Comparison of ENCODE assay signal across 8 cellular contexts in genomic region chrX:119692241-119693031, GRCh38. TPM values are rescaled to one million over a fixed set of nuclear protein-coding genes. Genes with fewer than 3 reads are reported as not detected.
DNase-seq lines count a peak whose midpoint lies in the region; ATAC-seq and TF ChIP-seq lines count a peak whose summit lies in the region.

No MANE protein-coding gene starts in this region.

- H3K27ac ChIP-seq in DOHH2 (ENCODE audit: low read depth, low read length) (peak overlapping the region; percentile 95), HCT116 (ENCODE audit: low read depth, low read length) (peak overlapping the region; percentile 65), osteoblast (ENCODE audit: low read depth, low read length) (no peak overlapping the region)

- intact Hi-C loops in HCT116 (cut with micrococcal nuclease), result loop anchor here (5.0 kb wide), 1 partner anchor 35 kb away; no protein-coding TSS in a partner anchor

- no peak for TF ChIP-seq CTCF in DOHH2 (IDR thresholded peaks at IDR 0.05; ENCODE audit: low read depth, low read length, poor library complexity, severe bottlenecking)
- TF ChIP-seq CTCF in HCT116 (IDR thresholded peaks at IDR 0.05 in 2 of 3, conservative IDR thresholded peaks at IDR 0.05 in 1 of 3; ENCODE audit: borderline replicate concordance in 1 of 3, insufficient read depth in 1 of 3, low read depth in 2 of 3, low read length in 2 of 3), result no peak
- no peak for TF ChIP-seq CTCF in foreskin fibroblast (IDR thresholded peaks at IDR 0.05; ENCODE audit: low read depth, low read length)
- TF ChIP-seq CTCF in osteoblast (IDR thresholded peaks at IDR 0.05; ENCODE audit: extremely low read depth, low read depth, low read length), result no peak

- H3K9me3 ChIP-seq in DOHH2 (ENCODE audit: control insufficient read depth, insufficient read depth, low read length) (no peaks in the 10 kb centered on the region), HCT116 (ENCODE audit: control insufficient read depth in 1 of 2, insufficient read depth in 1 of 2, low read depth in 1 of 2, low read length in 2 of 2) (no peaks in the 10 kb centered on the region), osteoblast (ENCODE audit: low read depth, low read length) (no peaks in the 10 kb centered on the region)

- peak; percentile 65 for ATAC-seq in HCT116
- ATAC-seq in HG03571 (IDR thresholded peaks at IDR 0.05; ENCODE audit: unreplicated experiment), result no peak
- ATAC-seq in GM18498 (IDR thresholded peaks at IDR 0.05; ENCODE audit: unreplicated experiment), result no peak

- peak overlapping the region; percentile 64 for H3K9ac ChIP-seq in HCT116 (ENCODE audit: low read length)

- POLR2A ChIA-PET in HCT116 (lab: Charles Lee), result interaction anchor here (0.6 to 1.1 kb wide), 6 partner anchors 8 to 89 kb away, joined by 3 to 6 read pairs (median 3); partner anchors contain the start of gene SOWAHD

- H3K9me2 ChIP-seq in DOHH2 (replicated peaks; ENCODE audit: control insufficient read depth, low read length) (no peaks in the 10 kb centered on the region), HCT116 (ENCODE audit: insufficient read depth) (no peaks in the 10 kb centered on the region)

- H2AFZ ChIP-seq in HCT116 (ENCODE audit: low read depth, low read length, poor library complexity, severe bottlenecking), result no peak overlapping the region
- peak overlapping the region; percentile 68 for H2AFZ ChIP-seq in osteoblast (ENCODE audit: low read length)

- H3K27me3 ChIP-seq in DOHH2 (ENCODE audit: control insufficient read depth, low read length), result no peaks in the 10 kb centered on the region
- H3K27me3 ChIP-seq in HCT116 (ENCODE audit: insufficient read depth, low read length), result no peaks in the 10 kb centered on the region
- no peaks in the 10 kb centered on the region for H3K27me3 ChIP-seq in osteoblast (ENCODE audit: insufficient read depth, low read length)

- DNase-seq in HCT116 (ENCODE audit: low read depth, low spot score), result no peak
- peak; percentile 63 for DNase-seq in OCI-M1 (lab: John Stamatoyannopoulos, UW)
- peak; percentile 59 for DNase-seq in activated T-helper 9 cell treated with anti-CD3 and anti-CD28 coated beads, Interleukin-2, amount 50 U/mL, for 16 hours (ENCODE audit: low read depth)
- DNase-seq in foreskin fibroblast, result peak; percentile 17 to 60
- DNase-seq in osteoblast (ENCODE audit: insufficient read length, low spot score, missing footprints), result peak; percentile 87

- H3K4me2 ChIP-seq in DOHH2 (ENCODE audit: low read length), result peak overlapping the region; percentile 81
- peak overlapping the region; percentile 75 for H3K4me2 ChIP-seq in HCT116 (ENCODE audit: low read length)
- peak overlapping the region; percentile 76 for H3K4me2 ChIP-seq in osteoblast (ENCODE audit: insufficient read depth, low read length)

- H3K4me1 ChIP-seq in DOHH2 (ENCODE audit: control insufficient read depth, low read length), result peaks cover 74% of the 10 kb centered on the region
- peaks cover 0 to 11% of the 10 kb centered on the region in 2 experiments; a peak in 2 of 4 replicates for H3K4me1 ChIP-seq in HCT116 (ENCODE audit: control insufficient read depth in 1 of 2, insufficient read depth in 2 of 2, low read length in 2 of 2)
- H3K4me1 ChIP-seq in osteoblast (ENCODE audit: insufficient read depth, low read length), result no peaks in the 10 kb centered on the region

- H3K4me3 ChIP-seq in DOHH2 (ENCODE audit: low read length) (peak overlapping the region; percentile 88), HCT116 (replicated peaks in 1 of 2; ENCODE audit: low read depth in 1 of 2, low read length in 2 of 2) (peak overlapping the region; percentile 57 to 70), foreskin fibroblast (ENCODE audit: low read depth in 1 of 2, low read length in 2 of 2) (peak overlapping the region; percentile 65), osteoblast (ENCODE audit: insufficient read depth, low read length) (peak overlapping the region; percentile 77)

- BruUV-seq in HCT116 (replicated peaks; lab: Mats Ljungman, UMichigan), result no TSS peak

- TF ChIP-seq POLR2A in HCT116 (IDR thresholded peaks at IDR 0.05; ENCODE audit: borderline replicate concordance, extremely low read depth, insufficient read depth, insufficient read length), result no peak

- H3K79me2 ChIP-seq in DOHH2 (ENCODE audit: control insufficient read depth, low read length) (peaks cover 62% of the 10 kb centered on the region), HCT116 (ENCODE audit: insufficient read depth, low read length) (no peaks in the 10 kb centered on the region), osteoblast (ENCODE audit: insufficient read depth, low read length) (no peaks in the 10 kb centered on the region)

- peaks cover 18% of the 10 kb centered on the region for H3F3A ChIP-seq in DOHH2 (ENCODE audit: control insufficient read depth, insufficient read depth)

- H3K36me3 ChIP-seq in DOHH2 (ENCODE audit: control insufficient read depth, low read length) (peaks cover 24% of the 10 kb centered on the region), HCT116 (ENCODE audit: control insufficient read depth in 1 of 2, insufficient read depth in 2 of 2, low read length in 2 of 2) (no peaks in the 10 kb centered on the region), osteoblast (ENCODE audit: insufficient read depth, low read length) (no peaks in the 10 kb centered on the region)

- TF ChIP-seq RAD21 in HCT116 (IDR thresholded peaks at IDR 0.05; ENCODE audit: low read depth), result no peak

- RAD21 ChIA-PET in HCT116 (lab: Charles Lee; ENCODE audit: low non-redundant PET in 1 of 2, low total read pairs in 2 of 2, uncharacterized antibody in 2 of 2, unreplicated experiment in 2 of 2), result no interaction called here

- CTCF ChIA-PET in HCT116 (lab: Charles Lee), result interaction anchor here (0.8 to 1.1 kb wide), 3 partner anchors 9 to 82 kb away, joined by 3 to 4 read pairs (median 4); no protein-coding TSS in a partner anchor

- H4K20me1 ChIP-seq in DOHH2 (ENCODE audit: control insufficient read depth, insufficient read depth, low read depth, low read length) (no peaks in the 10 kb centered on the region), HCT116 (ENCODE audit: insufficient read depth) (no peaks in the 10 kb centered on the region), osteoblast (ENCODE audit: insufficient read depth, low read length) (no peaks in the 10 kb centered on the region)

TF ChIP-seq in HCT116, 20 proteins besides CTCF, POLR2A, EP300 and RAD21:
- TF ChIP-seq SRF (IDR thresholded peaks at IDR 0.05; ENCODE audit: low read depth) (no peak), POLR2AphosphoS5 (IDR thresholded peaks at IDR 0.05; ENCODE audit: low read depth, low read length) (no peak), SIN3A (IDR thresholded peaks at IDR 0.05; ENCODE audit: low read depth) (no peak), TCF7L2 (IDR thresholded peaks at IDR 0.05; ENCODE audit: borderline replicate concordance, extremely low read depth, insufficient read depth, insufficient read length) (no peak), REST (IDR thresholded peaks at IDR 0.05; ENCODE audit: low read depth) (no peak), ZBTB33 (IDR thresholded peaks at IDR 0.05; ENCODE audit: extremely low read depth, insufficient replicate concordance, low read length) (no peak), EZH2 (IDR thresholded peaks at IDR 0.05) (no peak), MAX (IDR thresholded peaks at IDR 0.05) (no peak)

RNA-seq across cellular contexts. Expression of gene SEPTIN6, which starts 0.5 kb away (rescaled TPM):
- total RNA-seq in HCT116 (2021; ENCODE audit: unreplicated experiment) (10.8 TPM), osteoblast (9.0 and 9.1 TPM in 2 replicates)
- 8.8 and 12.6 TPM in 2 replicates for polyA plus RNA-seq in HCT116 (2012)
